In the genomic region with DNA sequence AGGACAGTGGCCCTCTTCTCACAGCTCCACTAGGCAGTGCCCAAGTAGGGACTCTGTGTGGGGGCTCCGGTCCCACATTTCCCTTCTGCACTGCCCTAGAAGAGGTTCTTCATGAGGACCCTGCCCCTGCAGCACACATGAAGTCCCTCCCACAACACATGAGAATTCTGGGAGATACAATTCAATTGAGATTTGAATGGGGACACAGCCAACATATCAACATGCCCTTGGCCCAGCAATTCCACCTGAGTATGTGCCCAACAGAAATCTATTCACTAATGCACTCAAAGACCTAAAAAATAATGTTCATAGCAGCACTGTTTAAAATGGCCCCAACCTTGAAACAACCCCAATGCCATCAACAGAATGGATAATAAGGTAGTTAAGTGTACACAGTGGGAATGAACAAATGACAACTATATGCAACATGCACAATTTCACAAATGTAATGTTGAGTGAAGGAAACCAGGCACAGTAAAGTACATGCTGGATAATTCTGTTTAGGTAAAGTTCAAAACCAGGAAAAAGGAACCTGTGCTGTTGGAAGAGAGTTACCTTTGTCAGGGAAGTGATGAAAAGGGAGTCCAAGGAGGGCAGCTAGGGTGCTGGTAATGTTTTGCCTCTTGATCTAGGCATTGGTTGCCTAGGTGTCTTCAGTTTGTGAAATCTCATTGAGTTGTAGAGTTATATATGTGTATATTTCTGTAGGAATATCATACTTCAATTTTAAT, we compare ENCODE assay signal across 1 cellular context.
A peak's percentile ranks its signal among the peaks of the same experiment; 100 is the strongest.
TF ChIP-seq lines count a peak whose summit lies in the region.

No MANE protein-coding gene starts in this region.

TF ChIP-seq in HepG2, 621 proteins besides CTCF, POLR2A, EP300 and RAD21:
- TF ChIP-seq, protein P1, sequence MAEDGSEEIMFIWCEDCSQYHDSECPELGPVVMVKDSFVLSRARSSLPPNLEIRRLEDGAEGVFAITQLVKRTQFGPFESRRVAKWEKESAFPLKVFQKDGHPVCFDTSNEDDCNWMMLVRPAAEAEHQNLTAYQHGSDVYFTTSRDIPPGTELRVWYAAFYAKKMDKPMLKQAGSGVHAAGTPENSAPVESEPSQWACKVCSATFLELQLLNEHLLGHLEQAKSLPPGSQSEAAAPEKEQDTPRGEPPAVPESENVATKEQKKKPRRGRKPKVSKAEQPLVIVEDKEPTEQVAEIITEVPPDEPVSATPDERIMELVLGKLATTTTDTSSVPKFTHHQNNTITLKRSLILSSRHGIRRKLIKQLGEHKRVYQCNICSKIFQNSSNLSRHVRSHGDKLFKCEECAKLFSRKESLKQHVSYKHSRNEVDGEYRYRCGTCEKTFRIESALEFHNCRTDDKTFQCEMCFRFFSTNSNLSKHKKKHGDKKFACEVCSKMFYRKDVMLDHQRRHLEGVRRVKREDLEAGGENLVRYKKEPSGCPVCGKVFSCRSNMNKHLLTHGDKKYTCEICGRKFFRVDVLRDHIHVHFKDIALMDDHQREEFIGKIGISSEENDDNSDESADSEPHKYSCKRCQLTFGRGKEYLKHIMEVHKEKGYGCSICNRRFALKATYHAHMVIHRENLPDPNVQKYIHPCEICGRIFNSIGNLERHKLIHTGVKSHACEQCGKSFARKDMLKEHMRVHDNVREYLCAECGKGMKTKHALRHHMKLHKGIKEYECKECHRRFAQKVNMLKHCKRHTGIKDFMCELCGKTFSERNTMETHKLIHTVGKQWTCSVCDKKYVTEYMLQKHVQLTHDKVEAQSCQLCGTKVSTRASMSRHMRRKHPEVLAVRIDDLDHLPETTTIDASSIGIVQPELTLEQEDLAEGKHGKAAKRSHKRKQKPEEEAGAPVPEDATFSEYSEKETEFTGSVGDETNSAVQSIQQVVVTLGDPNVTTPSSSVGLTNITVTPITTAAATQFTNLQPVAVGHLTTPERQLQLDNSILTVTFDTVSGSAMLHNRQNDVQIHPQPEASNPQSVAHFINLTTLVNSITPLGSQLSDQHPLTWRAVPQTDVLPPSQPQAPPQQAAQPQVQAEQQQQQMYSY (CRISPR knock-in tag; IDR thresholded peaks at IDR 0.05), result peak; percentile 85
- TF ChIP-seq ZMAT3 (CRISPR knock-in tag; conservative IDR thresholded peaks at IDR 0.05) (no peak), FOSL1 (CRISPR knock-in tag; IDR thresholded peaks at IDR 0.05; ENCODE audit: borderline replicate concordance) (no peak)
